13 cellular contexts compared by ENCODE assay signal in genomic region chr9:2127486-2127885, GRCh38.
DNase-seq lines count a peak whose midpoint lies in the region; ATAC-seq and TF ChIP-seq lines count a peak whose summit lies in the region.
"Had no signal": no experiment of that assay in that cellular context is flagged by ENCODE, and none has a peak within 500 bp of the region (broad histone marks: within the 10 kb centered on the region; RNA-seq: fewer than 3 reads in every experiment).

No MANE protein-coding gene starts in this region.

- H3K4me3 ChIP-seq in fibroblast of mammary gland (ENCODE audit: control insufficient read depth, low read depth, low read length) (no peak overlapping the region), skeletal muscle satellite cell (ENCODE audit: low read length) (no peak overlapping the region)

- peaks cover 15% of the 10 kb centered on the region for H3K36me3 ChIP-seq in skeletal muscle satellite cell (ENCODE audit: insufficient read depth, low read length)

- TF ChIP-seq CTCF in fibroblast of mammary gland (conservative IDR thresholded peaks at IDR 0.05; ENCODE audit: control insufficient read depth, insufficient read depth, low read depth, low read length), result no peak

- peak overlapping the region; percentile 16 for H3K4me2 ChIP-seq in skeletal muscle satellite cell (ENCODE audit: low read length)

- H3K9ac ChIP-seq in skeletal muscle satellite cell (ENCODE audit: low read depth, low read length), result no peak overlapping the region

- no peak for ATAC-seq in HG02884 (IDR thresholded peaks at IDR 0.05; ENCODE audit: unreplicated experiment)
- ATAC-seq: esophagus mucosa; SK-N-SH treated with all-trans-retinoic acid at 6 μM for 48 hours; stimulated activated effector memory CD8-positive, alpha-beta T cell treated with anti-CD3 and anti-CD28 coated beads, Interleukin-12 subunit alpha, Interleukin-12 subunit beta, amount 100 ng/mL, for 72 hours had no signal

- H3K4me1 ChIP-seq in skeletal muscle satellite cell (ENCODE audit: control insufficient read depth, insufficient read depth, low read length), result peaks cover 35% of the 10 kb centered on the region

- no peaks in the 10 kb centered on the region for H3K27me3 ChIP-seq in skeletal muscle satellite cell (ENCODE audit: control insufficient read depth, insufficient read depth, low read length)

- DNase-seq in Daoy (ENCODE audit: low read depth), result peak; percentile 8
- DNase-seq in RPMI8226, result peak; percentile 4
- DNase-seq in fibroblast of mammary gland (ENCODE audit: low read depth), result peak; percentile 65
- DNase-seq in SKM-1 (lab: John Stamatoyannopoulos, UW; ENCODE audit: unreplicated experiment), result no peak
- DNase-seq in OCI-M2 (lab: John Stamatoyannopoulos, UW; ENCODE audit: unreplicated experiment), result no peak
- DNase-seq in islet precursor cell, result no peak
- DNase-seq: activated CD4-positive, alpha-beta T cell treated with anti-CD3 and anti-CD28 coated beads, Interleukin-2, amount 10 ng/mL, durations not matched to agents 7 days and 5 days; MM.1S had no signal

- no peaks in the 10 kb centered on the region for H3K9me3 ChIP-seq in skeletal muscle satellite cell (replicated peaks; ENCODE audit: low read length)

Comparison
In these comparisons a context has a peak if more than half of its experiments do, and no peak if none do; other contexts are left out.
1. DNase-seq: peak in Daoy (single experiment), RPMI8226 (single experiment) and fibroblast of mammary gland (single experiment); none in SKM-1 (single experiment), OCI-M2 (single experiment) and islet precursor cell (single experiment).